Comparison of ENCODE assay signal across 15 cellular contexts in genomic region chr2:198351647-198352046, GRCh38.
DNase-seq lines count a peak whose midpoint lies in the region; TF ChIP-seq lines count a peak whose summit lies in the region.
"Had no signal": no experiment of that assay in that cellular context is flagged by ENCODE, and none has a peak within 500 bp of the region (broad histone marks: within the 10 kb centered on the region; RNA-seq: fewer than 3 reads in every experiment).

No MANE protein-coding gene starts in this region.

- DNase-seq in RPMI7951 (ENCODE audit: low read depth): peak; percentile 9
- peak; percentile 69 for DNase-seq in globus pallidus (ENCODE audit: low spot score)
- peak; percentile 15 for DNase-seq in midbrain (lab: John Stamatoyannopoulos, UW)
- no peak for DNase-seq in mesenteric fat pad (ENCODE audit: low spot score)
- no peak for DNase-seq in progenitor cell of endocrine pancreas (ENCODE audit: low spot score, unreplicated experiment)
- DNase-seq in trophoblast cell: no peak
- DNase-seq in stimulated activated CD4-positive, alpha-beta T cell treated with anti-CD3 and anti-CD28 coated beads, Interleukin-2, amount 100 ng/mL, for 24 hours: no peak
- DNase-seq: BE2C; CD4-positive, CD25-positive, alpha-beta regulatory T cell; DMS153; DMS79; GDM1; HCEC 1CT; IMR-90 had no signal

- no peak overlapping the region for H2BK12ac ChIP-seq in trophoblast cell (ENCODE audit: low read length)

- no peaks in the 10 kb centered on the region for H3K9me3 Mint-ChIP-seq in progenitor cell of endocrine pancreas (ENCODE audit: low read depth)
- H3K9me3 Mint-ChIP-seq: CD4-positive, CD25-positive, alpha-beta regulatory T cell; GM23338 had no signal

- no peak overlapping the region for H2AK5ac ChIP-seq in trophoblast cell (ENCODE audit: low read length)

- no peaks in the 10 kb centered on the region for H3K36me3 Mint-ChIP-seq in progenitor cell of endocrine pancreas (ENCODE audit: insufficient read depth)
- H3K36me3 Mint-ChIP-seq: CD4-positive, CD25-positive, alpha-beta regulatory T cell had no signal

- H3K27me3 ChIP-seq in trophoblast cell (ENCODE audit: insufficient read depth, low read length): no peaks in the 10 kb centered on the region
- H3K27me3 ChIP-seq: BE2C had no signal

- no peak overlapping the region for H3K4me3 Mint-ChIP-seq in progenitor cell of endocrine pancreas (ENCODE audit: low read depth)
- H3K4me3 Mint-ChIP-seq: CD4-positive, CD25-positive, alpha-beta regulatory T cell; GM23338 had no signal

- no peaks in the 10 kb centered on the region for H3K4me1 Mint-ChIP-seq in progenitor cell of endocrine pancreas (ENCODE audit: low read depth)
- H3K4me1 Mint-ChIP-seq: CD4-positive, CD25-positive, alpha-beta regulatory T cell had no signal

- H3K79me1 ChIP-seq in trophoblast cell (ENCODE audit: low read length): no peaks in the 10 kb centered on the region

- no peak overlapping the region for H3K23ac ChIP-seq in trophoblast cell (ENCODE audit: low read length)

- no peak overlapping the region for H3K4me3 ChIP-seq in trophoblast cell (ENCODE audit: low read depth, low read length)
- H3K4me3 ChIP-seq: GM23338 had no signal

- H4K8ac ChIP-seq in trophoblast cell (ENCODE audit: low read depth, low read length): no peak overlapping the region

- no peak overlapping the region for H3K27ac Mint-ChIP-seq in progenitor cell of endocrine pancreas
- H3K27ac Mint-ChIP-seq: CD4-positive, CD25-positive, alpha-beta regulatory T cell; GM23338 had no signal

- no peak for TF ChIP-seq CTCF in progenitor cell of endocrine pancreas (IDR thresholded peaks at IDR 0.05; ENCODE audit: unreplicated experiment)

- H2BK120ac ChIP-seq in trophoblast cell (ENCODE audit: insufficient read depth, low read length, poor library complexity): no peak overlapping the region

- H4K12ac ChIP-seq in trophoblast cell (ENCODE audit: low read depth, low read length): no peak overlapping the region

- no peaks in the 10 kb centered on the region for H3K4me1 ChIP-seq in trophoblast cell (ENCODE audit: control insufficient read depth in 1 of 2, insufficient read depth in 2 of 2, low read length in 2 of 2)
- H3K4me1 ChIP-seq: BE2C had no signal

- no peak overlapping the region for H2AFZ ChIP-seq in trophoblast cell (ENCODE audit: insufficient read depth, low read length, poor library complexity)
- H2AFZ ChIP-seq: GM23338 had no signal

- H3K4ac ChIP-seq in trophoblast cell (ENCODE audit: low read depth, low read length): no peak overlapping the region

- no peak overlapping the region for H3K4me2 ChIP-seq in trophoblast cell (ENCODE audit: low read length)
- H3K4me2 ChIP-seq: GM23338 had no signal

- H3K14ac ChIP-seq in trophoblast cell (ENCODE audit: low read length): no peak overlapping the region

- no peak overlapping the region for H3K9ac ChIP-seq in trophoblast cell (ENCODE audit: low read length)

- no peaks in the 10 kb centered on the region for H3K79me2 ChIP-seq in trophoblast cell (ENCODE audit: control insufficient read depth, insufficient read depth, low read length, poor library complexity)

- no peaks in the 10 kb centered on the region for H3K9me3 ChIP-seq in trophoblast cell (ENCODE audit: insufficient read depth, low read depth, low read length)
- H3K9me3 ChIP-seq: BE2C had no signal

- H3K27me3 Mint-ChIP-seq in progenitor cell of endocrine pancreas: peaks cover 3% of the 10 kb centered on the region

- no CpG with 5 or more reads among the region's 4 CpGs for WGBS in trophoblast cell (ENCODE audit: extremely low coverage, insufficient coverage, insufficient read length)

- H3K36me3 ChIP-seq in trophoblast cell (ENCODE audit: control insufficient read depth in 1 of 2, insufficient read depth in 2 of 2, low read length in 2 of 2): no peaks in the 10 kb centered on the region
- H3K36me3 ChIP-seq: BE2C had no signal

- no peak overlapping the region for H3K18ac ChIP-seq in trophoblast cell (ENCODE audit: low read length)

- no peak overlapping the region for H2BK5ac ChIP-seq in trophoblast cell (ENCODE audit: low read depth, low read length, poor library complexity)

- no peak overlapping the region for H4K91ac ChIP-seq in trophoblast cell (ENCODE audit: low read depth, low read length)

- H3K27ac ChIP-seq in trophoblast cell (ENCODE audit: low read depth, low read length): no peak overlapping the region

Comparison
In these comparisons a context has a peak if more than half of its experiments do, and no peak if none do; other contexts are left out.
1. DNase-seq: peak in RPMI7951 (single experiment), globus pallidus (single experiment) and midbrain (single experiment); none in mesenteric fat pad (single experiment), progenitor cell of endocrine pancreas (single experiment), trophoblast cell (0 of 2) and stimulated activated CD4-positive, alpha-beta T cell treated with anti-CD3 and anti-CD28 coated beads, Interleukin-2, amount 100 ng/mL, for 24 hours (0 of 2).